Comparison of ENCODE assay signal across 7 cellular contexts in the genomic region with DNA sequence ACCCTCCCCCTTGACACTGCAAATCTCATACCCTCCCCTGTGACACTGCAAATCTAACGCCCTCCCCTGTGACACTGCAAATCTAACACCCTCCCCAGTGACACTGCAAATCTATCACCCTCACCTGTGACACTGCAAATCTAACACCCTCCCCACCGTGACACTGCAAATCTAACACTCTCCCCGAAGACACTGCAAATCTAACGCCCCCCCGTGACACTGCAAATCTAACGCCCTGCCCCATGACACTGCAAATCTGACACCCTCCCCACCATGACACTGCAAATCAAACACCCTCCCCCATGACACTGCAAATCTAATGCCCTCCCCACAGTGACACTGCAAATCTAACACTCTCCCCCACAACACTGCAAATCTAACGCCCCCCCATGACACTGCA.
"Had no signal": no experiment of that assay in that cellular context is flagged by ENCODE, and none has a peak within 500 bp of the region (broad histone marks: within the 10 kb centered on the region; RNA-seq: fewer than 3 reads in every experiment).

No MANE protein-coding gene starts in this region.

- H3K27ac Mint-ChIP-seq: GM23338, IgD-negative memory B cell had no signal

- H2AFZ ChIP-seq: GM23338 had no signal

- FAIRE-seq: H1, H54, HTR-8/SVneo had no signal

- DNase-seq: H9, HCEC 1CT had no signal

- H3K4me2 ChIP-seq: GM23338 had no signal

- H3K4me3 ChIP-seq: GM23338 had no signal

- H3K36me3 Mint-ChIP-seq: IgD-negative memory B cell had no signal

- H3K27me3 Mint-ChIP-seq: IgD-negative memory B cell had no signal

- ATAC-seq: GM23338 had no signal

- H3K4me3 Mint-ChIP-seq: GM23338, H9, IgD-negative memory B cell had no signal

- H3K4me1 Mint-ChIP-seq: GM23338, IgD-negative memory B cell had no signal
